Comparison of ENCODE assay signal across 9 cellular contexts in the genomic region with DNA sequence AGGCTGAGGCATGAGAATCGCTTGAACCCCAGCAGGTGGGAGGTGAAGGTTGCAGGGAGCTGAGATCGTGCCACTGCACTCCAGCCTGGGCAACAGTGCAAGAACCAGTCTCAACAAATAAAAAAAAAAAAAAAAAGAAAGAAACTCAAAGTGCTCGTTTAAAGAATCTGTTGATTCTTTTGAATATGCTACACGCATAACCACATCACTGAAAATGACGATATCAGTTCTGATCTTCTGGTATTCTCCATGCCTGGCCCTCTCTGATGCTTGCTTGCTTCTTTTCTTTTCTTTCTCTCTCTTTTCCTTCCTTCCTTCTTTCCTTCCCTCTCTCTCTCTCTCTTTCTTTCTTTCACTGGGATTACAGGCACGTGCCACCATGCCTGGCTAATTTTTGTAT. TPM values are rescaled to one million over a fixed set of nuclear protein-coding genes. Genes with fewer than 3 reads are reported as not detected.
"Had no signal": no experiment of that assay in that cellular context is flagged by ENCODE, and none has a peak within 500 bp of the region (broad histone marks: within the 10 kb centered on the region; RNA-seq: fewer than 3 reads in every experiment).

No MANE protein-coding gene starts in this region.

- ATAC-seq: esophagus mucosa had no signal

- DNase-seq: activated CD4-positive, CD25-positive, alpha-beta regulatory T cell treated with anti-CD3 and anti-CD28 coated beads, Interleukin-2, amount 50 U/mL, for 72 hours; anterior cingulate cortex; hippocampal formation; kidney glomerular epithelial cell; substantia nigra; transverse colon had no signal

RNA-seq across cellular contexts. Expression of a gene that starts 7.3 kb away (rescaled TPM):
- total RNA-seq: cerebellum, glomerular endothelial cell had no signal
